13 cellular contexts compared by ENCODE assay signal in genomic region chr13:98327326-98328314, GRCh38.
DNase-seq lines count a peak whose midpoint lies in the region; ATAC-seq and TF ChIP-seq lines count a peak whose summit lies in the region.
"Had no signal": no experiment of that assay in that cellular context is flagged by ENCODE, and none has a peak within 500 bp of the region (broad histone marks: within the 10 kb centered on the region; RNA-seq: fewer than 3 reads in every experiment).

No MANE protein-coding gene starts in this region.

- no peaks in the 10 kb centered on the region for H3K9me3 Mint-ChIP-seq in CD8-positive, alpha-beta memory T cell
- H3K9me3 Mint-ChIP-seq: activated CD8-positive, alpha-beta T cell treated with anti-CD3 and anti-CD28 coated beads for 36 hours had no signal

- TF ChIP-seq CTCF in transverse colon (IDR thresholded peaks at IDR 0.05): no peak

- ATAC-seq in HG02678 (IDR thresholded peaks at IDR 0.05; ENCODE audit: unreplicated experiment): no peak
- no peak for ATAC-seq in HG03432 (IDR thresholded peaks at IDR 0.05; ENCODE audit: unreplicated experiment)
- ATAC-seq: activated CD8-positive, alpha-beta T cell treated with anti-CD3 and anti-CD28 coated beads for 36 hours had no signal

- H3K9me3 ChIP-seq in HUES48 (ENCODE audit: control insufficient read depth, insufficient read depth, low read length): no peaks in the 10 kb centered on the region
- H3K9me3 ChIP-seq in ectodermal cell (ENCODE audit: control insufficient read depth, low read length): no peaks in the 10 kb centered on the region
- H3K9me3 ChIP-seq in transverse colon: no peaks in the 10 kb centered on the region
- no peaks in the 10 kb centered on the region for H3K9me3 ChIP-seq in CD8-positive, alpha-beta memory T cell (ENCODE audit: low read length)
- H3K9me3 ChIP-seq: uterus had no signal

- DNase-seq in kidney tubule cell (ENCODE audit: low spot score) (peak; percentile 43), transverse colon (no peak)
- no peak for DNase-seq in CD8-positive, alpha-beta memory T cell
- DNase-seq: activated CD8-positive, alpha-beta T cell treated with anti-CD3 and anti-CD28 coated beads for 36 hours; left cardiac atrium; posterior cingulate gyrus; T-helper 1 cell; uterus had no signal

- H3K27ac Mint-ChIP-seq in CD8-positive, alpha-beta memory T cell: no peak overlapping the region
- H3K27ac Mint-ChIP-seq: activated CD8-positive, alpha-beta T cell treated with anti-CD3 and anti-CD28 coated beads for 36 hours; activated naive CD8-positive, alpha-beta T cell had no signal

- H3K4me3 Mint-ChIP-seq in CD8-positive, alpha-beta memory T cell: no peak overlapping the region
- H3K4me3 Mint-ChIP-seq: activated CD8-positive, alpha-beta T cell treated with anti-CD3 and anti-CD28 coated beads for 36 hours; activated naive CD8-positive, alpha-beta T cell had no signal

- intact Hi-C loops in transverse colon (cut with DNase I; ENCODE audit: low total_unique reads): no loop called here

- no peaks in the 10 kb centered on the region for H3K4me1 Mint-ChIP-seq in CD8-positive, alpha-beta memory T cell

- H3K4me3 ChIP-seq in HUES48 (ENCODE audit: low read depth, low read length): peak overlapping the region; percentile 45
- no peak overlapping the region for H3K4me3 ChIP-seq in ectodermal cell (ENCODE audit: insufficient read depth, low read depth, low read length)
- no peak overlapping the region for H3K4me3 ChIP-seq in transverse colon
- H3K4me3 ChIP-seq in CD8-positive, alpha-beta memory T cell (ENCODE audit: low read length): no peak overlapping the region
- H3K4me3 ChIP-seq: uterus had no signal

- no peaks in the 10 kb centered on the region for H3K36me3 ChIP-seq in HUES48 (ENCODE audit: control insufficient read depth, insufficient read depth, low read length)
- no peaks in the 10 kb centered on the region for H3K36me3 ChIP-seq in ectodermal cell (ENCODE audit: control insufficient read depth, insufficient read depth, low read length)
- no peaks in the 10 kb centered on the region for H3K36me3 ChIP-seq in transverse colon
- H3K36me3 ChIP-seq in CD8-positive, alpha-beta memory T cell (ENCODE audit: insufficient read depth, low read length): no peaks in the 10 kb centered on the region
- H3K36me3 ChIP-seq: uterus had no signal

- peaks cover 1 to 27% of the 10 kb centered on the region in 2 donors for H3K27me3 Mint-ChIP-seq in CD8-positive, alpha-beta memory T cell

- POLR2A ChIA-PET in CD8-positive, alpha-beta memory T cell (lab: Charles Lee): no interaction called here

- CTCF ChIA-PET in CD8-positive, alpha-beta memory T cell (lab: Charles Lee): no interaction called here

- H3K36me3 Mint-ChIP-seq in CD8-positive, alpha-beta memory T cell: no peaks in the 10 kb centered on the region
- H3K36me3 Mint-ChIP-seq: activated naive CD8-positive, alpha-beta T cell had no signal

- H3K27me3 ChIP-seq in HUES48 (ENCODE audit: control insufficient read depth, insufficient read depth, low read length) (no peaks in the 10 kb centered on the region), ectodermal cell (ENCODE audit: control insufficient read depth, insufficient read depth, low read length, poor library complexity, severe bottlenecking) (no peaks in the 10 kb centered on the region), transverse colon (no peaks in the 10 kb centered on the region)
- no peaks in the 10 kb centered on the region for H3K27me3 ChIP-seq in CD8-positive, alpha-beta memory T cell (ENCODE audit: insufficient read depth, low read length, poor library complexity, severe bottlenecking)
- H3K27me3 ChIP-seq: uterus had no signal

- H3K4me1 ChIP-seq in HUES48 (ENCODE audit: control insufficient read depth, insufficient read depth, low read length) (peaks cover 72% of the 10 kb centered on the region), ectodermal cell (ENCODE audit: control insufficient read depth, insufficient read depth, low read length) (peaks cover 58% of the 10 kb centered on the region), transverse colon (peaks cover 0 to 14% (median 5%) of the 10 kb centered on the region in 4 donors)
- H3K4me1 ChIP-seq in CD8-positive, alpha-beta memory T cell (ENCODE audit: insufficient read depth, low read length): no peaks in the 10 kb centered on the region

- TF ChIP-seq POLR2A in transverse colon (IDR thresholded peaks at IDR 0.05): no peak

- H3K27ac ChIP-seq in HUES48 (ENCODE audit: low read depth, low read length): peak overlapping the region; percentile 90
- peak overlapping the region; percentile 86 for H3K27ac ChIP-seq in ectodermal cell (ENCODE audit: insufficient read depth, low read depth, low read length, poor library complexity, severe bottlenecking)
- H3K27ac ChIP-seq in transverse colon: peak overlapping the region; percentile 9 to 53 (median 24)
- no peak overlapping the region for H3K27ac ChIP-seq in CD8-positive, alpha-beta memory T cell (ENCODE audit: low read depth, low read length)
- H3K27ac ChIP-seq: uterus had no signal

- in situ Hi-C loops in transverse colon (cut with MboI; ENCODE audit: low pct_ligation_motif_present in 1 of 4, low pct_unique_long_range_greater_than_20kb in 1 of 4, low sequenced_read_pairs in 3 of 4): no loop called here

- H3K9ac ChIP-seq in HUES48 (ENCODE audit: low read depth, low read length): peak overlapping the region; percentile 36

- TF ChIP-seq EP300 in transverse colon (IDR thresholded peaks at IDR 0.05; ENCODE audit: low read depth): no peak

- 13 to 14% methylated on average over 10 of the region's 10 CpGs for WGBS in ectodermal cell, 2 experiments
- WGBS in transverse colon (ENCODE audit: low coverage in 1 of 2), 2 donors: 53 to 78% methylated on average over 1 to 10 of the region's 10 CpGs
